Comparison of ENCODE assay signal across 1 cellular context in the genomic region with DNA sequence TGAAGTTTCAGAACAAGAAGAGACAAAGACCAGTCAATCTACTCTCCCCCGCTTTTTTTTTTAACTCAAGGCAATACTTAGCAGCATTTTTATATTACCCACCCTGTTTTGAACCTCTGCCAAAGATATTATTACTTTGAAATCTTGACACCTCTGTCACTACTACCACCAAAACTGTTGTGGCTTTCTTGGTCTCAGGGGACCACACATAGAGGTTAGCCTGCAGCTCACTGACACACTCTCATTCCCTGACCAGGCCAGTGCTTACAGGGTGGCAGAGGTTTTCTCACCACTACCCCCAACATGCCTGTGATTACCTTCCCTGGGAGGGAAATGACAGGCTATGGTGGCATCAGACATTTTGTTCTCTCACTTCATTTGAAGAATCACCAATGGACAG.
TF ChIP-seq lines count a peak whose summit lies in the region.

No MANE protein-coding gene starts in this region.

TF ChIP-seq in GM12878, 131 proteins besides CTCF, POLR2A, EP300 and RAD21 (continued from another document and continues in another):
- TF ChIP-seq ZNF687 (IDR thresholded peaks at IDR 0.05), result no peak
- TF ChIP-seq JUND (IDR thresholded peaks at IDR 0.05; ENCODE audit: low read depth, low read length), result no peak
- TF ChIP-seq, protein P1, sequence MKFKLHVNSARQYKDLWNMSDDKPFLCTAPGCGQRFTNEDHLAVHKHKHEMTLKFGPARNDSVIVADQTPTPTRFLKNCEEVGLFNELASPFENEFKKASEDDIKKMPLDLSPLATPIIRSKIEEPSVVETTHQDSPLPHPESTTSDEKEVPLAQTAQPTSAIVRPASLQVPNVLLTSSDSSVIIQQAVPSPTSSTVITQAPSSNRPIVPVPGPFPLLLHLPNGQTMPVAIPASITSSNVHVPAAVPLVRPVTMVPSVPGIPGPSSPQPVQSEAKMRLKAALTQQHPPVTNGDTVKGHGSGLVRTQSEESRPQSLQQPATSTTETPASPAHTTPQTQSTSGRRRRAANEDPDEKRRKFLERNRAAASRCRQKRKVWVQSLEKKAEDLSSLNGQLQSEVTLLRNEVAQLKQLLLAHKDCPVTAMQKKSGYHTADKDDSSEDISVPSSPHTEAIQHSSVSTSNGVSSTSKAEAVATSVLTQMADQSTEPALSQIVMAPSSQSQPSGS (IDR thresholded peaks at IDR 0.05; ENCODE audit: low read length), result peak; percentile 54; the same call in 1 of the 2 replicates
- TF ChIP-seq, protein P2, sequence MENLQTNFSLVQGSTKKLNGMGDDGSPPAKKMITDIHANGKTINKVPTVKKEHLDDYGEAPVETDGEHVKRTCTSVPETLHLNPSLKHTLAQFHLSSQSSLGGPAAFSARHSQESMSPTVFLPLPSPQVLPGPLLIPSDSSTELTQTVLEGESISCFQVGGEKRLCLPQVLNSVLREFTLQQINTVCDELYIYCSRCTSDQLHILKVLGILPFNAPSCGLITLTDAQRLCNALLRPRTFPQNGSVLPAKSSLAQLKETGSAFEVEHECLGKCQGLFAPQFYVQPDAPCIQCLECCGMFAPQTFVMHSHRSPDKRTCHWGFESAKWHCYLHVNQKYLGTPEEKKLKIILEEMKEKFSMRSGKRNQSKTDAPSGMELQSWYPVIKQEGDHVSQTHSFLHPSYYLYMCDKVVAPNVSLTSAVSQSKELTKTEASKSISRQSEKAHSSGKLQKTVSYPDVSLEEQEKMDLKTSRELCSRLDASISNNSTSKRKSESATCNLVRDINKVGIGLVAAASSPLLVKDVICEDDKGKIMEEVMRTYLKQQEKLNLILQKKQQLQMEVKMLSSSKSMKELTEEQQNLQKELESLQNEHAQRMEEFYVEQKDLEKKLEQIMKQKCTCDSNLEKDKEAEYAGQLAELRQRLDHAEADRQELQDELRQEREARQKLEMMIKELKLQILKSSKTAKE (IDR thresholded peaks at IDR 0.05; ENCODE audit: low read depth, poor library complexity, severe bottlenecking), result no peak
- TF ChIP-seq FOXK2 (IDR thresholded peaks at IDR 0.05), result no peak
- no peak for TF ChIP-seq HDGF (IDR thresholded peaks at IDR 0.05)
- TF ChIP-seq, protein P3, sequence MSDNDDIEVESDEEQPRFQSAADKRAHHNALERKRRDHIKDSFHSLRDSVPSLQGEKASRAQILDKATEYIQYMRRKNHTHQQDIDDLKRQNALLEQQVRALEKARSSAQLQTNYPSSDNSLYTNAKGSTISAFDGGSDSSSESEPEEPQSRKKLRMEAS (IDR thresholded peaks at IDR 0.05; ENCODE audit: low read depth, low read length), result no peak
- TF ChIP-seq SIX5 (IDR thresholded peaks at IDR 0.05; ENCODE audit: low read depth, low read length, severe bottlenecking), result no peak
- TF ChIP-seq NFYA (IDR thresholded peaks at IDR 0.05; ENCODE audit: borderline replicate concordance, low read depth, low read length), result no peak
- TF ChIP-seq MYB (IDR thresholded peaks at IDR 0.05; ENCODE audit: borderline replicate concordance, low read depth, low read length), result no peak
- peak; percentile 51; the same call in 1 of the 2 replicates for TF ChIP-seq MTA2 (IDR thresholded peaks at IDR 0.05; ENCODE audit: low read depth)
- TF ChIP-seq BRCA1 (IDR thresholded peaks at IDR 0.05; ENCODE audit: low read depth, low read length), result no peak
- peak; percentile 52; the same call in 1 of the 2 replicates for TF ChIP-seq ATF7 (IDR thresholded peaks at IDR 0.05; ENCODE audit: low read depth)
- no peak for TF ChIP-seq CREB1 (IDR thresholded peaks at IDR 0.05; ENCODE audit: low read depth)
- TF ChIP-seq, protein P4, sequence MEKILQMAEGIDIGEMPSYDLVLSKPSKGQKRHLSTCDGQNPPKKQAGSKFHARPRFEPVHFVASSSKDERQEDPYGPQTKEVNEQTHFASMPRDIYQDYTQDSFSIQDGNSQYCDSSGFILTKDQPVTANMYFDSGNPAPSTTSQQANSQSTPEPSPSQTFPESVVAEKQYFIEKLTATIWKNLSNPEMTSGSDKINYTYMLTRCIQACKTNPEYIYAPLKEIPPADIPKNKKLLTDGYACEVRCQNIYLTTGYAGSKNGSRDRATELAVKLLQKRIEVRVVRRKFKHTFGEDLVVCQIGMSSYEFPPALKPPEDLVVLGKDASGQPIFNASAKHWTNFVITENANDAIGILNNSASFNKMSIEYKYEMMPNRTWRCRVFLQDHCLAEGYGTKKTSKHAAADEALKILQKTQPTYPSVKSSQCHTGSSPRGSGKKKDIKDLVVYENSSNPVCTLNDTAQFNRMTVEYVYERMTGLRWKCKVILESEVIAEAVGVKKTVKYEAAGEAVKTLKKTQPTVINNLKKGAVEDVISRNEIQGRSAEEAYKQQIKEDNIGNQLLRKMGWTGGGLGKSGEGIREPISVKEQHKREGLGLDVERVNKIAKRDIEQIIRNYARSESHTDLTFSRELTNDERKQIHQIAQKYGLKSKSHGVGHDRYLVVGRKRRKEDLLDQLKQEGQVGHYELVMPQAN (conservative IDR thresholded peaks at IDR 0.05), result no peak
- no peak for TF ChIP-seq ZBTB40 (IDR thresholded peaks at IDR 0.05; ENCODE audit: borderline replicate concordance)
- no peak for TF ChIP-seq YBX1 (IDR thresholded peaks at IDR 0.05)
- TF ChIP-seq KLF5 (IDR thresholded peaks at IDR 0.05; ENCODE audit: partially characterized antibody), result no peak
- TF ChIP-seq PAX5 (IDR thresholded peaks at IDR 0.05; ENCODE audit: borderline replicate concordance, low read depth, low read length), result peak; percentile 46; the same call in 1 of the 2 replicates
- TF ChIP-seq IKZF2 (IDR thresholded peaks at IDR 0.05), result peak; percentile 27 to 60; a peak in 2 of 4 replicates
- TF ChIP-seq EGR1 (IDR thresholded peaks at IDR 0.05; ENCODE audit: borderline replicate concordance in 1 of 2, low read depth in 2 of 2, low read length in 2 of 2), result no peak
- no peak for TF ChIP-seq TCF7 (IDR thresholded peaks at IDR 0.05; ENCODE audit: borderline replicate concordance)
- no peak for TF ChIP-seq CEBPB (IDR thresholded peaks at IDR 0.05; ENCODE audit: borderline replicate concordance in 1 of 2, low read depth in 2 of 2, low read length in 2 of 2)
- TF ChIP-seq PML (IDR thresholded peaks at IDR 0.05; ENCODE audit: low read length), result no peak
- TF ChIP-seq ZNF622 (IDR thresholded peaks at IDR 0.05), result no peak
- TF ChIP-seq EZH2 (IDR thresholded peaks at IDR 0.05; ENCODE audit: borderline replicate concordance, control insufficient read depth, low read depth, low read length), result no peak
- TF ChIP-seq, protein P5, sequence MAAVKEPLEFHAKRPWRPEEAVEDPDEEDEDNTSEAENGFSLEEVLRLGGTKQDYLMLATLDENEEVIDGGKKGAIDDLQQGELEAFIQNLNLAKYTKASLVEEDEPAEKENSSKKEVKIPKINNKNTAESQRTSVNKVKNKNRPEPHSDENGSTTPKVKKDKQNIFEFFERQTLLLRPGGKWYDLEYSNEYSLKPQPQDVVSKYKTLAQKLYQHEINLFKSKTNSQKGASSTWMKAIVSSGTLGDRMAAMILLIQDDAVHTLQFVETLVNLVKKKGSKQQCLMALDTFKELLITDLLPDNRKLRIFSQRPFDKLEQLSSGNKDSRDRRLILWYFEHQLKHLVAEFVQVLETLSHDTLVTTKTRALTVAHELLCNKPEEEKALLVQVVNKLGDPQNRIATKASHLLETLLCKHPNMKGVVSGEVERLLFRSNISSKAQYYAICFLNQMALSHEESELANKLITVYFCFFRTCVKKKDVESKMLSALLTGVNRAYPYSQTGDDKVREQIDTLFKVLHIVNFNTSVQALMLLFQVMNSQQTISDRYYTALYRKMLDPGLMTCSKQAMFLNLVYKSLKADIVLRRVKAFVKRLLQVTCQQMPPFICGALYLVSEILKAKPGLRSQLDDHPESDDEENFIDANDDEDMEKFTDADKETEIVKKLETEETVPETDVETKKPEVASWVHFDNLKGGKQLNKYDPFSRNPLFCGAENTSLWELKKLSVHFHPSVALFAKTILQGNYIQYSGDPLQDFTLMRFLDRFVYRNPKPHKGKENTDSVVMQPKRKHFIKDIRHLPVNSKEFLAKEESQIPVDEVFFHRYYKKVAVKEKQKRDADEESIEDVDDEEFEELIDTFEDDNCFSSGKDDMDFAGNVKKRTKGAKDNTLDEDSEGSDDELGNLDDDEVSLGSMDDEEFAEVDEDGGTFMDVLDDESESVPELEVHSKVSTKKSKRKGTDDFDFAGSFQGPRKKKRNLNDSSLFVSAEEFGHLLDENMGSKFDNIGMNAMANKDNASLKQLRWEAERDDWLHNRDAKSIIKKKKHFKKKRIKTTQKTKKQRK (IDR thresholded peaks at IDR 0.05; ENCODE audit: low read depth, low read length), result no peak
- TF ChIP-seq MEF2B (IDR thresholded peaks at IDR 0.05; ENCODE audit: partially characterized antibody, poor library complexity, severe bottlenecking), result peak; percentile 90
- no peak for TF ChIP-seq POLR2AphosphoS5 (IDR thresholded peaks at IDR 0.05; ENCODE audit: low read length)
- no peak for TF ChIP-seq SRF (IDR thresholded peaks at IDR 0.05; ENCODE audit: low read depth in 2 of 2, low read length in 2 of 2)
- no peak for TF ChIP-seq ZBTB33 (IDR thresholded peaks at IDR 0.05)
- TF ChIP-seq TCF12 (IDR thresholded peaks at IDR 0.05; ENCODE audit: low read depth, low read length), result no peak
- TF ChIP-seq SP1 (IDR thresholded peaks at IDR 0.05; ENCODE audit: low read depth, low read length), result no peak
- TF ChIP-seq SPI1 (IDR thresholded peaks at IDR 0.05; ENCODE audit: borderline replicate concordance, insufficient read depth, low read depth, low read length), result no peak
- TF ChIP-seq HSF1 (IDR thresholded peaks at IDR 0.05; ENCODE audit: low read depth, low read length), result no peak
- no peak for TF ChIP-seq YY1 (IDR thresholded peaks at IDR 0.05; ENCODE audit: low read depth, low read length)
